In the genomic region with DNA sequence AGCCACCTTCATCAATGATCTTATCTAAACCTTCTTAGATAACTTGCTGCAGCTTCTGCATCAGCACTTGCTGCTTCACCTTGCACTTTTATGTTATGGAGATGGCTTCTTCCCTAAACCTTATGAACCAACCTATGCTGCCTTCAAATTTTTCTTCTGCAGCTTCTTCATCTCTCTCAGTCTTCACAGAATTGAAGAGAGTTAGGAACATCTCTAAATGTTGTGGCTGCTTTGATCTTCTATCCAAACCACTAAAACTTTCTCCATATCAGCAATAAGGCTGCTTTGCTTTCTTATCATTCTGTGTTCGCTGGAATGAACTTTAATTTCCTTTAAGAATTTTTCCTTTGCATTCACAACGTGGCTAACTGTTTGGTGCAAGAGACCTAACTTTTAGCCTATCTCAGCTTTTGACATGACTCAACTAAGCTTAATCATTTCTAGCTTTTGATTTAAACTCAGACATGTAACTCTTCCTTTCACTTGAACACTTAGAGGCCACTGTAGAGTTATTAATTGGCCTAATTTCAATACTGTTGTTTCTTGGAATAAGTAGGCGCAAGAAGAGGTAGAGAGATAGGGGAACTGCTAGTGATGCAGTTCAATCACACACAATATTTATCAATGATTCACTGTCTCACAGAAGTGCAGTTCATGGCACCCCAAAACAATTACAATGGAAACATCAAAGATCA, we compare ENCODE assay signal across 17 cellular contexts.
"Had no signal": no experiment of that assay in that cellular context is flagged by ENCODE, and none has a peak within 500 bp of the region (broad histone marks: within the 10 kb centered on the region; RNA-seq: fewer than 3 reads in every experiment).

No MANE protein-coding gene starts in this region.

- H3K27me3 Mint-ChIP-seq: dendritic cell treated with granulocyte-macrophage colony-stimulating factor and Interleukin-4, amounts not matched to agents 40 ng/mL and 50 ng/mL, for 4 days; stimulated activated naive B cell treated with anti-CD40 and anti-IgM and Interleukin-4, amounts not matched to agents 10 μg/mL and 1 μg/mL and 100 μg/mL, for 72 hours had no signal

- H3K27ac ChIP-seq: hepatocyte, sigmoid colon, tibial artery, WERI-Rb-1 had no signal

- DNase-seq: activated CD4-positive, alpha-beta T cell treated with anti-CD3 and anti-CD28 coated beads for 4 hours; amniotic stem cell; effector memory CD4-positive, alpha-beta T cell; foreskin fibroblast; left cardiac atrium; occipital lobe; posterior cingulate gyrus; Right ventricle myocardium superior; sigmoid colon; stimulated activated CD4-positive, alpha-beta T cell treated with anti-CD3 and anti-CD28 coated beads, Interleukin-4, amount 100 ng/mL, for 4 hours; stimulated activated naive B cell treated with anti-CD40 and anti-IgM and Interleukin-4, amounts not matched to agents 10 μg/mL and 1 μg/mL and 100 μg/mL, for 72 hours; substantia nigra; SW 1271; tibial artery; WERI-Rb-1 had no signal

- H3K27me3 ChIP-seq: hepatocyte, sigmoid colon, tibial artery had no signal

- H3K4me1 ChIP-seq: sigmoid colon, tibial artery had no signal

- H3K4me1 Mint-ChIP-seq: stimulated activated naive B cell treated with anti-CD40 and anti-IgM and Interleukin-4, amounts not matched to agents 10 μg/mL and 1 μg/mL and 100 μg/mL, for 72 hours had no signal

- ATAC-seq: left cardiac atrium; stimulated activated naive B cell treated with anti-CD40 and anti-IgM and Interleukin-4, amounts not matched to agents 10 μg/mL and 1 μg/mL and 100 μg/mL, for 72 hours had no signal

- H3K4me3 ChIP-seq: hepatocyte, sigmoid colon, tibial artery had no signal

- H3K27ac Mint-ChIP-seq: dendritic cell treated with granulocyte-macrophage colony-stimulating factor and Interleukin-4, amounts not matched to agents 40 ng/mL and 50 ng/mL, for 4 days; stimulated activated naive B cell treated with anti-CD40 and anti-IgM and Interleukin-4, amounts not matched to agents 10 μg/mL and 1 μg/mL and 100 μg/mL, for 72 hours had no signal

- H3K4me3 Mint-ChIP-seq: dendritic cell treated with granulocyte-macrophage colony-stimulating factor and Interleukin-4, amounts not matched to agents 40 ng/mL and 50 ng/mL, for 4 days; stimulated activated naive B cell treated with anti-CD40 and anti-IgM and Interleukin-4, amounts not matched to agents 10 μg/mL and 1 μg/mL and 100 μg/mL, for 72 hours had no signal
